17 cellular contexts compared by ENCODE assay signal in genomic region chr1:230255116-230255515, GRCh38.
"Had no signal": no experiment of that assay in that cellular context is flagged by ENCODE, and none has a peak within 500 bp of the region (broad histone marks: within the 10 kb centered on the region; RNA-seq: fewer than 3 reads in every experiment).

No MANE protein-coding gene starts in this region.

- H3K27me3 Mint-ChIP-seq: naive thymus-derived CD4-positive, alpha-beta T cell; stimulated activated naive B cell treated with anti-CD40 and anti-IgM and Interleukin-4, amounts not matched to agents 10 μg/mL and 1 μg/mL and 100 μg/mL, for 72 hours; stimulated activated naive CD8-positive, alpha-beta T cell treated with anti-CD3 and anti-CD28 coated beads, Interleukin-15, amount 100 ng/mL, for 72 hours had no signal

- H3K4me1 ChIP-seq: spleen, transverse colon had no signal

- H3K27ac ChIP-seq: coronary artery, hepatocyte, spleen, testis, transverse colon had no signal

- ATAC-seq: naive thymus-derived CD4-positive, alpha-beta T cell; sciatic nerve; stimulated activated naive B cell treated with anti-CD40 and anti-IgM and Interleukin-4, amounts not matched to agents 10 μg/mL and 1 μg/mL and 100 μg/mL, for 72 hours; stimulated activated naive CD8-positive, alpha-beta T cell treated with anti-CD3 and anti-CD28 coated beads, Interleukin-15, amount 100 ng/mL, for 72 hours had no signal

- DNase-seq: effector CD4-positive, alpha-beta T cell; foreskin melanocyte; kidney glomerular epithelial cell; mesendoderm; naive thymus-derived CD4-positive, alpha-beta T cell; nephron progenitor cell; spleen; stimulated activated CD4-positive, alpha-beta T cell treated with anti-CD3 and anti-CD28 coated beads, Interleukin-15, amount 100 ng/mL, for 24 hours; stimulated activated CD4-positive, alpha-beta T cell treated with anti-CD3 and anti-CD28 coated beads, Interleukin-1b, Interleukin-23, amount 100 ng/mL, for 48 hours; stimulated activated CD4-positive, alpha-beta T cell treated with anti-CD3 and anti-CD28 coated beads, Interleukin-4, amount 100 ng/mL, for 24 hours; stimulated activated naive B cell treated with anti-CD40 and anti-IgM and Interleukin-4, amounts not matched to agents 10 μg/mL and 1 μg/mL and 100 μg/mL, for 72 hours; stimulated activated naive CD8-positive, alpha-beta T cell treated with anti-CD3 and anti-CD28 coated beads, Interleukin-15, amount 100 ng/mL, for 72 hours; testis; transverse colon had no signal

- H3K4me3 ChIP-seq: coronary artery, hepatocyte, spleen, testis, transverse colon had no signal

- H3K27ac Mint-ChIP-seq: nephron progenitor cell; stimulated activated naive B cell treated with anti-CD40 and anti-IgM and Interleukin-4, amounts not matched to agents 10 μg/mL and 1 μg/mL and 100 μg/mL, for 72 hours; stimulated activated naive CD8-positive, alpha-beta T cell treated with anti-CD3 and anti-CD28 coated beads, Interleukin-15, amount 100 ng/mL, for 72 hours had no signal

- H3K4me3 Mint-ChIP-seq: naive thymus-derived CD4-positive, alpha-beta T cell; nephron progenitor cell; stimulated activated naive B cell treated with anti-CD40 and anti-IgM and Interleukin-4, amounts not matched to agents 10 μg/mL and 1 μg/mL and 100 μg/mL, for 72 hours; stimulated activated naive CD8-positive, alpha-beta T cell treated with anti-CD3 and anti-CD28 coated beads, Interleukin-15, amount 100 ng/mL, for 72 hours had no signal

- H3K9me3 ChIP-seq: spleen, testis, transverse colon had no signal

- H3K9me3 Mint-ChIP-seq: naive thymus-derived CD4-positive, alpha-beta T cell; stimulated activated naive CD8-positive, alpha-beta T cell treated with anti-CD3 and anti-CD28 coated beads, Interleukin-15, amount 100 ng/mL, for 72 hours had no signal
